In the genomic region with DNA sequence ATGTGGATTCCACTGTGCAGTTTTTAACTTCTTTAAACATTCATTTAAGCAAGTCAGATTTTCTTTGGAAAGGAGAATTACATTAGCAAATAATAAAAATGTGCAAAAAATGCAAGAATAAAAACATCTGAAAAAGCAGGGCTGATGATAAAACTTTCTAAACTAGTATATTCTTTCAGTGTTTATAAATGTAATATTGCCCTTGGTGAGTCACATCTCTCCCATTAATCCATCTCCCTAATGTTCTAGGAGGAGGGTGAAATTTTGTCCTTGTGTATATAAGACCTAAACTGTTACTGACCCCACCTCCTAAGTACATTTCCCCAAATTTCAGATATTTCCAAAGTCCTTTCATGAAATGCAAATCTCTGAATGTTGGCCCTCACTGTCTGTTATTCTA, we compare ENCODE assay signal across 16 cellular contexts. TPM values are rescaled to one million over a fixed set of nuclear protein-coding genes. Genes with fewer than 3 reads are reported as not detected.
DNase-seq lines count a peak whose midpoint lies in the region; TF ChIP-seq lines count a peak whose summit lies in the region.
"Had no signal": no experiment of that assay in that cellular context is flagged by ENCODE, and none has a peak within 500 bp of the region (broad histone marks: within the 10 kb centered on the region; RNA-seq: fewer than 3 reads in every experiment).

No MANE protein-coding gene starts in this region.

- no peaks in the 10 kb centered on the region for H3K36me3 ChIP-seq in fibroblast of lung (ENCODE audit: control insufficient read depth, insufficient read depth, low read length)

- CTCF ChIA-PET in activated CD4-positive, alpha-beta T cell treated with anti-CD3 and anti-CD28 coated beads, Interleukin-2, amount 10 ng/mL, durations not matched to agents 7 days and 5 days (lab: Charles Lee): no interaction called here
- CTCF ChIA-PET in activated naive CD4-positive, alpha-beta T cell treated with anti-CD3 and anti-CD28 coated beads, Interleukin-2, amount 10 ng/mL, durations not matched to agents 7 days and 5 days (lab: Charles Lee): no interaction called here

- H3K4me1 ChIP-seq in fibroblast of lung (ENCODE audit: control insufficient read depth, extremely low read depth, insufficient read depth, low read length): peaks cover 2% of the 10 kb centered on the region

- H3K27ac Mint-ChIP-seq in activated CD4-positive, alpha-beta T cell treated with anti-CD3 and anti-CD28 coated beads, Interleukin-2, amount 10 ng/mL, durations not matched to agents 7 days and 5 days: no peak overlapping the region
- H3K27ac Mint-ChIP-seq in activated naive CD4-positive, alpha-beta T cell treated with anti-CD3 and anti-CD28 coated beads, Interleukin-2, amount 10 ng/mL, durations not matched to agents 7 days and 5 days: no peak overlapping the region
- H3K27ac Mint-ChIP-seq: B cell; CD4-positive, CD25-positive, alpha-beta regulatory T cell; GM23338; HFFc6; IgD-negative memory B cell had no signal

- H3K79me2 ChIP-seq in fibroblast of lung (ENCODE audit: control insufficient read depth, insufficient read depth, low read length): no peaks in the 10 kb centered on the region

- no peaks in the 10 kb centered on the region for H3K9me3 ChIP-seq in fibroblast of lung (ENCODE audit: control insufficient read depth, insufficient read depth, low read depth, low read length)
- H3K9me3 ChIP-seq: BLaER1 treated with 17β-estradiol and CSF1 and Interleukin-3, amounts not matched to agents 10 nM and 100 nM had no signal

- DNase-seq in amniotic epithelial cell (ENCODE audit: low read depth): peak; percentile 27
- peak; percentile 21 to 68 for DNase-seq in fibroblast of lung (ENCODE audit: low read depth in 2 of 2)
- DNase-seq in iris pigment epithelial cell (ENCODE audit: low read depth): peak; percentile 28
- DNase-seq in activated CD4-positive, alpha-beta T cell treated with anti-CD3 and anti-CD28 coated beads, Interleukin-2, amount 10 ng/mL, durations not matched to agents 7 days and 5 days: no peak
- DNase-seq in activated naive CD4-positive, alpha-beta T cell treated with anti-CD3 and anti-CD28 coated beads, Interleukin-2, amount 10 ng/mL, durations not matched to agents 7 days and 5 days: no peak
- DNase-seq in activated T-cell treated with anti-CD3 and anti-CD28 coated beads for 4 hours: no peak
- DNase-seq: CD4-positive, CD25-positive, alpha-beta regulatory T cell; CD8-positive, alpha-beta memory T cell; COR-L47; DMS 273 treated with DMSO at 0.1 percent for 48 hours; HCEC 1CT; HFFc6 had no signal

- no peaks in the 10 kb centered on the region for H3K27me3 Mint-ChIP-seq in activated CD4-positive, alpha-beta T cell treated with anti-CD3 and anti-CD28 coated beads, Interleukin-2, amount 10 ng/mL, durations not matched to agents 7 days and 5 days
- H3K27me3 Mint-ChIP-seq in activated naive CD4-positive, alpha-beta T cell treated with anti-CD3 and anti-CD28 coated beads, Interleukin-2, amount 10 ng/mL, durations not matched to agents 7 days and 5 days: no peaks in the 10 kb centered on the region
- H3K27me3 Mint-ChIP-seq: B cell; CD4-positive, CD25-positive, alpha-beta regulatory T cell; CD8-positive, alpha-beta memory T cell; IgD-negative memory B cell had no signal

- H3K4me3 Mint-ChIP-seq in activated CD4-positive, alpha-beta T cell treated with anti-CD3 and anti-CD28 coated beads, Interleukin-2, amount 10 ng/mL, durations not matched to agents 7 days and 5 days: no peak overlapping the region
- H3K4me3 Mint-ChIP-seq in activated naive CD4-positive, alpha-beta T cell treated with anti-CD3 and anti-CD28 coated beads, Interleukin-2, amount 10 ng/mL, durations not matched to agents 7 days and 5 days: no peak overlapping the region
- H3K4me3 Mint-ChIP-seq: B cell; CD4-positive, CD25-positive, alpha-beta regulatory T cell; CD8-positive, alpha-beta memory T cell; GM23338; HFFc6; IgD-negative memory B cell had no signal

- H3K9me3 Mint-ChIP-seq in activated CD4-positive, alpha-beta T cell treated with anti-CD3 and anti-CD28 coated beads, Interleukin-2, amount 10 ng/mL, durations not matched to agents 7 days and 5 days: no peaks in the 10 kb centered on the region
- H3K9me3 Mint-ChIP-seq in activated naive CD4-positive, alpha-beta T cell treated with anti-CD3 and anti-CD28 coated beads, Interleukin-2, amount 10 ng/mL, durations not matched to agents 7 days and 5 days: no peaks in the 10 kb centered on the region
- H3K9me3 Mint-ChIP-seq: CD4-positive, CD25-positive, alpha-beta regulatory T cell; GM23338; HFFc6; IgD-negative memory B cell had no signal

- H3K4me1 Mint-ChIP-seq in activated CD4-positive, alpha-beta T cell treated with anti-CD3 and anti-CD28 coated beads, Interleukin-2, amount 10 ng/mL, durations not matched to agents 7 days and 5 days: no peaks in the 10 kb centered on the region
- H3K4me1 Mint-ChIP-seq in activated naive CD4-positive, alpha-beta T cell treated with anti-CD3 and anti-CD28 coated beads, Interleukin-2, amount 10 ng/mL, durations not matched to agents 7 days and 5 days: no peaks in the 10 kb centered on the region
- H3K4me1 Mint-ChIP-seq: B cell; CD4-positive, CD25-positive, alpha-beta regulatory T cell; CD8-positive, alpha-beta memory T cell; IgD-negative memory B cell had no signal

- TF ChIP-seq CTCF in fibroblast of lung (conservative IDR thresholded peaks at IDR 0.05 in 1 of 2, IDR thresholded peaks at IDR 0.05 in 1 of 2; ENCODE audit: low read depth in 1 of 2, low read length in 2 of 2): no peak

- H2AFZ ChIP-seq in fibroblast of lung (ENCODE audit: low read length): no peak overlapping the region
- H2AFZ ChIP-seq: GM23338 had no signal

- H4K20me1 ChIP-seq in fibroblast of lung (ENCODE audit: control insufficient read depth, extremely low read depth, insufficient read depth, low read length): no peaks in the 10 kb centered on the region
- H4K20me1 ChIP-seq: BLaER1 treated with 17β-estradiol and CSF1 and Interleukin-3, amounts not matched to agents 10 nM and 100 nM had no signal

- H3K4me2 ChIP-seq in fibroblast of lung (ENCODE audit: extremely low read depth, insufficient read depth, low read length): no peak overlapping the region
- H3K4me2 ChIP-seq: BLaER1 treated with 17β-estradiol and CSF1 and Interleukin-3, amounts not matched to agents 10 nM and 100 nM; GM23338 had no signal

- H3K36me3 Mint-ChIP-seq in activated CD4-positive, alpha-beta T cell treated with anti-CD3 and anti-CD28 coated beads, Interleukin-2, amount 10 ng/mL, durations not matched to agents 7 days and 5 days (ENCODE audit: low read depth): no peaks in the 10 kb centered on the region
- peaks cover 3% of the 10 kb centered on the region for H3K36me3 Mint-ChIP-seq in activated naive CD4-positive, alpha-beta T cell treated with anti-CD3 and anti-CD28 coated beads, Interleukin-2, amount 10 ng/mL, durations not matched to agents 7 days and 5 days

- no peak overlapping the region for H3K27ac ChIP-seq in fibroblast of lung (ENCODE audit: insufficient read depth, low read length)
- H3K27ac ChIP-seq: BLaER1 treated with 17β-estradiol and CSF1 and Interleukin-3, amounts not matched to agents 10 nM and 100 nM had no signal

- H3K9ac ChIP-seq in fibroblast of lung (ENCODE audit: insufficient read depth, low read length): no peak overlapping the region
- H3K9ac ChIP-seq: BLaER1 treated with 17β-estradiol and CSF1 and Interleukin-3, amounts not matched to agents 10 nM and 100 nM had no signal

- POLR2A ChIA-PET in activated CD4-positive, alpha-beta T cell treated with anti-CD3 and anti-CD28 coated beads, Interleukin-2, amount 10 ng/mL, durations not matched to agents 7 days and 5 days (lab: Charles Lee): no interaction called here

- H3K4me3 ChIP-seq in fibroblast of lung (replicated peaks in 1 of 4; ENCODE audit: control extremely low read depth in 1 of 4, insufficient read depth in 1 of 4, low read depth in 3 of 4, low read length in 4 of 4): no peak overlapping the region
- H3K4me3 ChIP-seq: BLaER1 treated with 17β-estradiol and CSF1 and Interleukin-3, amounts not matched to agents 10 nM and 100 nM; GM23338 had no signal

- no peaks in the 10 kb centered on the region for H3K27me3 ChIP-seq in fibroblast of lung (ENCODE audit: control insufficient read depth, insufficient read depth, low read length)
- H3K27me3 ChIP-seq: BLaER1 treated with 17β-estradiol and CSF1 and Interleukin-3, amounts not matched to agents 10 nM and 100 nM had no signal

RNA-seq across cellular contexts. Expression of a gene that starts 28.5 kb away (rescaled TPM):
- total RNA-seq in fibroblast of lung: 26.6 and 27.5 TPM in 2 replicates
- polyA plus RNA-seq in fibroblast of lung: 27.7 and 31.0 TPM in 2 replicates
- polyA plus RNA-seq in fibroblast of lung (2012): 18.1 and 18.8 TPM in 2 replicates
- polyA minus RNA-seq in fibroblast of lung (ENCODE audit: low replicate concordance): 0.22 and 0.90 TPM in 2 replicates
- total RNA-seq in activated CD4-positive, alpha-beta T cell treated with anti-CD3 and anti-CD28 coated beads, Interleukin-2, amount 10 ng/mL, durations not matched to agents 7 days and 5 days: 10 to 100 TPM; 54.0 to 54.8 TPM

Comparison
In these comparisons a context has a peak if more than half of its experiments do, and no peak if none do; other contexts are left out.
1. DNase-seq: peak in amniotic epithelial cell (single experiment), fibroblast of lung (2 of 2) and iris pigment epithelial cell (single experiment); none in activated CD4-positive, alpha-beta T cell treated with anti-CD3 and anti-CD28 coated beads, Interleukin-2, amount 10 ng/mL, durations not matched to agents 7 days and 5 days (single experiment), activated naive CD4-positive, alpha-beta T cell treated with anti-CD3 and anti-CD28 coated beads, Interleukin-2, amount 10 ng/mL, durations not matched to agents 7 days and 5 days (single experiment) and activated T-cell treated with anti-CD3 and anti-CD28 coated beads for 4 hours (single experiment).